Comparison of ENCODE assay signal across 9 cellular contexts in the genomic region with DNA sequence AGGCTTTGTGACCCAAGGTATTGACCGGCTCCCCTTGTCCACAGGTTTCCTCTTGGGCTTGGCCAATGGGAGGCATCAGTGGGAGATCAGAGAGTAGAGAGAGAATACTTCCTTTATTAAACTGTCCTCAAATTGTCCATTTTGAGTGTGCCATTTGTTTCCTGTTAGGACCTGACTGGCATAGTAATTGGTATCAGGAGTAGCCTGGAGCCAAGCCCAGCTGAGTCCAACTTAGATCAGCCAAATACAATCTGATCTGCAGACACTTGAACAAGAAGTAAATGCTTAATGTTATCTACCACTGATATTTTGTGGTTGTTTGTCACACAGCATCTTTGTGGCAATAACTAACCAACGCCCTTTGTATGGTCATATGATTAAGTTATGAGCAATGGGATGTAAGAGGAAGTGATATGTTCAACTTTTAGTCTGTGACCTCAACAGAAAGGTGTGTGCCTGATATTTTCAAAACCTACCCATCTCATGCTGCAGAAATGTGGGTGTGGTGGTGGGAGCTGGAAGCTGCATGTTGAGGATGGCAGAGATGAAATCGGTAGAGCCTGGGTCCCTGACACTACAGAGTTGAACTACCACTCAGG. TPM values are rescaled to one million over a fixed set of nuclear protein-coding genes. Genes with fewer than 3 reads are reported as not detected.
DNase-seq lines count a peak whose midpoint lies in the region; ATAC-seq and TF ChIP-seq lines count a peak whose summit lies in the region.
"Had no signal": no experiment of that assay in that cellular context is flagged by ENCODE, and none has a peak within 500 bp of the region (broad histone marks: within the 10 kb centered on the region; RNA-seq: fewer than 3 reads in every experiment).

No MANE protein-coding gene starts in this region.

- H3K27me3 Mint-ChIP-seq in central memory CD8-positive, alpha-beta T cell: no peaks in the 10 kb centered on the region
- H3K27me3 Mint-ChIP-seq in progenitor cell of endocrine pancreas: no peaks in the 10 kb centered on the region
- H3K27me3 Mint-ChIP-seq: stimulated activated naive CD8-positive, alpha-beta T cell treated with anti-CD3 and anti-CD28 coated beads, Interleukin-15, Interleukin-2, amounts not matched to agents 100 ng/mL and 50 ng/mL, for 24 hours had no signal

- no peak for TF ChIP-seq CTCF in progenitor cell of endocrine pancreas (IDR thresholded peaks at IDR 0.05; ENCODE audit: unreplicated experiment)

- H3K9me2 ChIP-seq in GM23248 (ENCODE audit: insufficient read depth): no peaks in the 10 kb centered on the region

- DNase-seq in GM23248 (peak; percentile 67), NOMO-1 treated with dmso at 0.1 percent for 144 hours (lab: John Stamatoyannopoulos, UW; ENCODE audit: unreplicated experiment) (peak; percentile 12), progenitor cell of endocrine pancreas (ENCODE audit: low spot score, unreplicated experiment) (no peak)
- no peak for DNase-seq in central memory CD8-positive, alpha-beta T cell (ENCODE audit: low spot score in 2 of 2)
- DNase-seq: SHP77 treated with DMSO at 0.1 percent for 48 hours had no signal

- no peaks in the 10 kb centered on the region for H3K79me2 ChIP-seq in GM23248 (ENCODE audit: insufficient read depth)

- no peaks in the 10 kb centered on the region for H3K36me3 Mint-ChIP-seq in central memory CD8-positive, alpha-beta T cell (ENCODE audit: insufficient read depth)
- H3K36me3 Mint-ChIP-seq in progenitor cell of endocrine pancreas (ENCODE audit: insufficient read depth): no peaks in the 10 kb centered on the region

- H3K4me1 Mint-ChIP-seq in central memory CD8-positive, alpha-beta T cell: peaks cover 27% of the 10 kb centered on the region
- H3K4me1 Mint-ChIP-seq in progenitor cell of endocrine pancreas (ENCODE audit: low read depth): no peaks in the 10 kb centered on the region

- in situ Hi-C loops in GM23248 (cut with MboI): no loop called here

- H3K9me3 ChIP-seq in GM23248 (ENCODE audit: low read depth): no peaks in the 10 kb centered on the region

- WGBS in GM23248 (ENCODE audit: low coverage in 1 of 2, low lambda C conversion rate in 2 of 2, missing lambda C conversion rate in 2 of 2), 2 experiments: 61% methylated on average over 3 of the region's 3 CpGs

- H3K4me1 ChIP-seq in GM23248 (ENCODE audit: insufficient read depth): peaks cover 21% of the 10 kb centered on the region

- no peaks in the 10 kb centered on the region for H4K20me1 ChIP-seq in GM23248 (ENCODE audit: insufficient read depth)

- peak overlapping the region; percentile 80 for H3K27ac Mint-ChIP-seq in central memory CD8-positive, alpha-beta T cell (ENCODE audit: low read depth)
- peak overlapping the region; percentile 23 for H3K27ac Mint-ChIP-seq in progenitor cell of endocrine pancreas
- H3K27ac Mint-ChIP-seq: stimulated activated naive CD8-positive, alpha-beta T cell treated with anti-CD3 and anti-CD28 coated beads, Interleukin-15, Interleukin-2, amounts not matched to agents 100 ng/mL and 50 ng/mL, for 24 hours had no signal

- H3K27ac ChIP-seq in GM23248: peak overlapping the region; percentile 46

- no peak overlapping the region for H3K4me3 Mint-ChIP-seq in central memory CD8-positive, alpha-beta T cell
- no peak overlapping the region for H3K4me3 Mint-ChIP-seq in progenitor cell of endocrine pancreas (ENCODE audit: low read depth)
- H3K4me3 Mint-ChIP-seq: stimulated activated naive CD8-positive, alpha-beta T cell treated with anti-CD3 and anti-CD28 coated beads, Interleukin-15, Interleukin-2, amounts not matched to agents 100 ng/mL and 50 ng/mL, for 24 hours had no signal

- no peak overlapping the region for H3K4me3 ChIP-seq in GM23248

- no peaks in the 10 kb centered on the region for H3K36me3 ChIP-seq in GM23248 (ENCODE audit: low read depth)

- peaks cover 2% of the 10 kb centered on the region for H3K9me3 Mint-ChIP-seq in central memory CD8-positive, alpha-beta T cell
- H3K9me3 Mint-ChIP-seq in progenitor cell of endocrine pancreas (ENCODE audit: low read depth): peaks cover 6% of the 10 kb centered on the region

- H3K9ac ChIP-seq in GM23248: no peak overlapping the region

- H2AFZ ChIP-seq in GM23248: no peak overlapping the region

- H3K4me2 ChIP-seq in GM23248 (ENCODE audit: unreplicated experiment): no peak overlapping the region

- peaks cover 30% of the 10 kb centered on the region for H3F3A ChIP-seq in GM23248 (ENCODE audit: insufficient read depth)

- ATAC-seq in central memory CD8-positive, alpha-beta T cell (replicated peaks; ENCODE audit: extremely low read depth, poor library complexity, severe bottlenecking): peak; percentile 97
- ATAC-seq in GM21825 (IDR thresholded peaks at IDR 0.05; ENCODE audit: unreplicated experiment): no peak
- ATAC-seq in GM19035 (IDR thresholded peaks at IDR 0.05; ENCODE audit: unreplicated experiment): no peak
- no peak for ATAC-seq in GM19455 (IDR thresholded peaks at IDR 0.05; ENCODE audit: unreplicated experiment)

- H3K27me3 ChIP-seq in GM23248 (replicated peaks; ENCODE audit: insufficient read depth): no peaks in the 10 kb centered on the region

RNA-seq across cellular contexts. Expression of a gene that starts 13.3 kb away (rescaled TPM):
- 6.7 and 8.6 TPM in 2 replicates for total RNA-seq in GM23248 (2014; rRNA removed; shearing (Covaris generic))
- 32.1 and 33.3 TPM in 2 replicates for polyA plus RNA-seq in GM23248 (2016; fragmentation: Nextera tagmentation; extraction: Ambion mirVana)
- total RNA-seq in progenitor cell of endocrine pancreas: 23.9 and 24.2 TPM in 2 replicates

RNA-seq across cellular contexts. Expression of a gene that starts 13.6 kb away (rescaled TPM):
- 29.5 and 40.0 TPM in 2 replicates for total RNA-seq in GM23248 (2014; rRNA removed; shearing (Covaris generic))
- polyA plus RNA-seq in GM23248 (2016; fragmentation: Nextera tagmentation; extraction: Ambion mirVana): 15.0 and 17.1 TPM in 2 replicates
- total RNA-seq in progenitor cell of endocrine pancreas: 55.5 and 56.3 TPM in 2 replicates

RNA-seq across cellular contexts. Expression of a gene that starts 14.8 kb away (rescaled TPM):
- total RNA-seq in GM23248 (2014; rRNA removed; shearing (Covaris generic)): 18.7 and 32.9 TPM in 2 replicates
- polyA plus RNA-seq in GM23248 (2016; fragmentation: Nextera tagmentation; extraction: Ambion mirVana): 49.3 and 50.5 TPM in 2 replicates
- total RNA-seq in progenitor cell of endocrine pancreas: 97.8 and 104 TPM in 2 replicates

Comparison
In these comparisons a context has a peak if more than half of its experiments do, and no peak if none do; other contexts are left out.
1. DNase-seq: peak in GM23248 (single experiment) and NOMO-1 treated with dmso at 0.1 percent for 144 hours (single experiment); none in central memory CD8-positive, alpha-beta T cell (0 of 2) and progenitor cell of endocrine pancreas (single experiment).